ENCODE assay signal across 1 cellular context in the genomic region with DNA sequence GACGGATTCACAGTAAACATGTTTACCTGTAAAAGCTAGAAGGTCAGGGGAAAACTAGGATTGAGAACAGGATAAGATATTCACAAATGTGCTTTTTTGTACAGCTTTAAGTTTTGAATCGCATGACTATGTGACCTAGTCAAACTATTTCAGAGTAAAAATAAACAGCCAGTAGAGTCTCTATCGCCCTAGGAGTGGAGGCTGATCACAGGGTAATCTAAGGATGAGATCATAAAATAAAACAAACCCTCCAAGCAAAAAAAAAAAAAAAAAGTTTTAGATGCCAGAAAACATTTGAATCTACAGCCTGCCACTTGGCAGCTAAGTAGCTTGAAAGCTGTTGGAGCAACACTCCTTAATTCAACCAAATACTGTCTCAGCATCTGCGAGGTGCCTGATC.
TF ChIP-seq lines count a peak whose summit lies in the region.

No MANE protein-coding gene starts in this region.

TF ChIP-seq in GM23338, 12 proteins besides CTCF, POLR2A, EP300 and RAD21:
- TF ChIP-seq EZH2phosphoT487 (IDR thresholded peaks at IDR 0.05; ENCODE audit: unreplicated experiment) (no peak), EZH2 (IDR thresholded peaks at IDR 0.05; ENCODE audit: low read depth, unreplicated experiment) (no peak), POLR2AphosphoS5 (IDR thresholded peaks at IDR 0.05; ENCODE audit: low read depth) (no peak), CREB1 (CRISPR knock-in tag; IDR thresholded peaks at IDR 0.05; ENCODE audit: low read depth) (no peak), STAT1 (IDR thresholded peaks at IDR 0.05; ENCODE audit: unreplicated experiment) (no peak), ZNF114 (CRISPR knock-in tag; IDR thresholded peaks at IDR 0.05) (no peak)
- TF ChIP-seq, protein P1, sequence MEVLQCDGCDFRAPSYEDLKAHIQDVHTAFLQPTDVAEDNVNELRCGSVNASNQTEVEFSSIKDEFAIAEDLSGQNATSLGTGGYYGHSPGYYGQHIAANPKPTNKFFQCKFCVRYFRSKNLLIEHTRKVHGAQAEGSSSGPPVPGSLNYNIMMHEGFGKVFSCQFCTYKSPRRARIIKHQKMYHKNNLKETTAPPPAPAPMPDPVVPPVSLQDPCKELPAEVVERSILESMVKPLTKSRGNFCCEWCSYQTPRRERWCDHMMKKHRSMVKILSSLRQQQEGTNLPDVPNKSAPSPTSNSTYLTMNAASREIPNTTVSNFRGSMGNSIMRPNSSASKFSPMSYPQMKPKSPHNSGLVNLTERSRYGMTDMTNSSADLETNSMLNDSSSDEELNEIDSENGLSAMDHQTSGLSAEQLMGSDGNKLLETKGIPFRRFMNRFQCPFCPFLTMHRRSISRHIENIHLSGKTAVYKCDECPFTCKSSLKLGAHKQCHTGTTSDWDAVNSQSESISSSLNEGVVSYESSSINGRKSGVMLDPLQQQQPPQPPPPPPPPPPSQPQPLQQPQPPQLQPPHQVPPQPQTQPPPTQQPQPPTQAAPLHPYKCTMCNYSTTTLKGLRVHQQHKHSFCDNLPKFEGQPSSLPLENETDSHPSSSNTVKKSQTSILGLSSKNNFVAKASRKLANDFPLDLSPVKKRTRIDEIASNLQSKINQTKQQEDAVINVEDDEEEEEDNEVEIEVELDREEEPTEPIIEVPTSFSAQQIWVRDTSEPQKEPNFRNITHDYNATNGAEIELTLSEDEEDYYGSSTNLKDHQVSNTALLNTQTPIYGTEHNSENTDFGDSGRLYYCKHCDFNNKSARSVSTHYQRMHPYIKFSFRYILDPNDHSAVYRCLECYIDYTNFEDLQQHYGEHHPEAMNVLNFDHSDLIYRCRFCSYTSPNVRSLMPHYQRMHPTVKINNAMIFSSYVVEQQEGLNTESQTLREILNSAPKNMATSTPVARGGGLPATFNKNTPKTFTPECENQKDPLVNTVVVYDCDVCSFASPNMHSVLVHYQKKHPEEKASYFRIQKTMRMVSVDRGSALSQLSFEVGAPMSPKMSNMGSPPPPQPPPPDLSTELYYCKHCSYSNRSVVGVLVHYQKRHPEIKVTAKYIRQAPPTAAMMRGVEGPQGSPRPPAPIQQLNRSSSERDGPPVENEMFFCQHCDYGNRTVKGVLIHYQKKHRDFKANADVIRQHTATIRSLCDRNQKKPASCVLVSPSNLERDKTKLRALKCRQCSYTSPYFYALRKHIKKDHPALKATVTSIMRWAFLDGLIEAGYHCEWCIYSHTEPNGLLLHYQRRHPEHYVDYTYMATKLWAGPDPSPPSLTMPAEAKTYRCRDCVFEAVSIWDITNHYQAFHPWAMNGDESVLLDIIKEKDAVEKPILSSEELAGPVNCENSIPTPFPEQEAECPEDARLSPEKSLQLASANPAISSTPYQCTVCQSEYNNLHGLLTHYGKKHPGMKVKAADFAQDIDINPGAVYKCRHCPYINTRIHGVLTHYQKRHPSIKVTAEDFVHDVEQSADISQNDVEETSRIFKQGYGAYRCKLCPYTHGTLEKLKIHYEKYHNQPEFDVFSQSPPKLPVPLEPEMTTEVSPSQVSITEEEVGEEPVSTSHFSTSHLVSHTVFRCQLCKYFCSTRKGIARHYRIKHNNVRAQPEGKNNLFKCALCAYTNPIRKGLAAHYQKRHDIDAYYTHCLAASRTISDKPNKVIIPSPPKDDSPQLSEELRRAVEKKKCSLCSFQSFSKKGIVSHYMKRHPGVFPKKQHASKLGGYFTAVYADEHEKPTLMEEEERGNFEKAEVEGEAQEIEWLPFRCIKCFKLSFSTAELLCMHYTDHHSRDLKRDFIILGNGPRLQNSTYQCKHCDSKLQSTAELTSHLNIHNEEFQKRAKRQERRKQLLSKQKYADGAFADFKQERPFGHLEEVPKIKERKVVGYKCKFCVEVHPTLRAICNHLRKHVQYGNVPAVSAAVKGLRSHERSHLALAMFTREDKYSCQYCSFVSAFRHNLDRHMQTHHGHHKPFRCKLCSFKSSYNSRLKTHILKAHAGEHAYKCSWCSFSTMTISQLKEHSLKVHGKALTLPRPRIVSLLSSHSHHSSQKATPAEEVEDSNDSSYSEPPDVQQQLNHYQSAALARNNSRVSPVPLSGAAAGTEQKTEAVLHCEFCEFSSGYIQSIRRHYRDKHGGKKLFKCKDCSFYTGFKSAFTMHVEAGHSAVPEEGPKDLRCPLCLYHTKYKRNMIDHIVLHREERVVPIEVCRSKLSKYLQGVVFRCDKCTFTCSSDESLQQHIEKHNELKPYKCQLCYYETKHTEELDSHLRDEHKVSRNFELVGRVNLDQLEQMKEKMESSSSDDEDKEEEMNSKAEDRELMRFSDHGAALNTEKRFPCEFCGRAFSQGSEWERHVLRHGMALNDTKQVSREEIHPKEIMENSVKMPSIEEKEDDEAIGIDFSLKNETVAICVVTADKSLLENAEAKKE (CRISPR knock-in tag; IDR thresholded peaks at IDR 0.05), result no peak
- TF ChIP-seq, protein P2, sequence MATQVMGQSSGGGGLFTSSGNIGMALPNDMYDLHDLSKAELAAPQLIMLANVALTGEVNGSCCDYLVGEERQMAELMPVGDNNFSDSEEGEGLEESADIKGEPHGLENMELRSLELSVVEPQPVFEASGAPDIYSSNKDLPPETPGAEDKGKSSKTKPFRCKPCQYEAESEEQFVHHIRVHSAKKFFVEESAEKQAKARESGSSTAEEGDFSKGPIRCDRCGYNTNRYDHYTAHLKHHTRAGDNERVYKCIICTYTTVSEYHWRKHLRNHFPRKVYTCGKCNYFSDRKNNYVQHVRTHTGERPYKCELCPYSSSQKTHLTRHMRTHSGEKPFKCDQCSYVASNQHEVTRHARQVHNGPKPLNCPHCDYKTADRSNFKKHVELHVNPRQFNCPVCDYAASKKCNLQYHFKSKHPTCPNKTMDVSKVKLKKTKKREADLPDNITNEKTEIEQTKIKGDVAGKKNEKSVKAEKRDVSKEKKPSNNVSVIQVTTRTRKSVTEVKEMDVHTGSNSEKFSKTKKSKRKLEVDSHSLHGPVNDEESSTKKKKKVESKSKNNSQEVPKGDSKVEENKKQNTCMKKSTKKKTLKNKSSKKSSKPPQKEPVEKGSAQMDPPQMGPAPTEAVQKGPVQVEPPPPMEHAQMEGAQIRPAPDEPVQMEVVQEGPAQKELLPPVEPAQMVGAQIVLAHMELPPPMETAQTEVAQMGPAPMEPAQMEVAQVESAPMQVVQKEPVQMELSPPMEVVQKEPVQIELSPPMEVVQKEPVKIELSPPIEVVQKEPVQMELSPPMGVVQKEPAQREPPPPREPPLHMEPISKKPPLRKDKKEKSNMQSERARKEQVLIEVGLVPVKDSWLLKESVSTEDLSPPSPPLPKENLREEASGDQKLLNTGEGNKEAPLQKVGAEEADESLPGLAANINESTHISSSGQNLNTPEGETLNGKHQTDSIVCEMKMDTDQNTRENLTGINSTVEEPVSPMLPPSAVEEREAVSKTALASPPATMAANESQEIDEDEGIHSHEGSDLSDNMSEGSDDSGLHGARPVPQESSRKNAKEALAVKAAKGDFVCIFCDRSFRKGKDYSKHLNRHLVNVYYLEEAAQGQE (IDR thresholded peaks at IDR 0.05; ENCODE audit: unreplicated experiment), result no peak
- TF ChIP-seq, protein P3, sequence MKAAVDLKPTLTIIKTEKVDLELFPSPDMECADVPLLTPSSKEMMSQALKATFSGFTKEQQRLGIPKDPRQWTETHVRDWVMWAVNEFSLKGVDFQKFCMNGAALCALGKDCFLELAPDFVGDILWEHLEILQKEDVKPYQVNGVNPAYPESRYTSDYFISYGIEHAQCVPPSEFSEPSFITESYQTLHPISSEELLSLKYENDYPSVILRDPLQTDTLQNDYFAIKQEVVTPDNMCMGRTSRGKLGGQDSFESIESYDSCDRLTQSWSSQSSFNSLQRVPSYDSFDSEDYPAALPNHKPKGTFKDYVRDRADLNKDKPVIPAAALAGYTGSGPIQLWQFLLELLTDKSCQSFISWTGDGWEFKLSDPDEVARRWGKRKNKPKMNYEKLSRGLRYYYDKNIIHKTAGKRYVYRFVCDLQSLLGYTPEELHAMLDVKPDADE (IDR thresholded peaks at IDR 0.05), result no peak
